Comparison of ENCODE assay signal across 9 cellular contexts in genomic region chr9:130837002-130837511, GRCh38. TPM values are rescaled to one million over a fixed set of nuclear protein-coding genes. Genes with fewer than 3 reads are reported as not detected.
DNase-seq lines count a peak whose midpoint lies in the region; ATAC-seq and TF ChIP-seq lines count a peak whose summit lies in the region.
"Had no signal": no experiment of that assay in that cellular context is flagged by ENCODE, and none has a peak within 500 bp of the region (broad histone marks: within the 10 kb centered on the region; RNA-seq: fewer than 3 reads in every experiment).

No MANE protein-coding gene starts in this region.

- peaks cover 4% of the 10 kb centered on the region for H3K36me3 Mint-ChIP-seq in activated CD8-positive, alpha-beta T cell treated with anti-CD3 and anti-CD28 coated beads for 36 hours (ENCODE audit: low read depth)

- peak overlapping the region; percentile 98 for H3K4me2 ChIP-seq in GM23248 (ENCODE audit: unreplicated experiment)

- H3K4me3 ChIP-seq in GM23248 (peak overlapping the region; percentile 86), skin epidermis (peak overlapping the region in 6 of 7 experiments; percentile 46 to 64 (median 54))

- POLR2A ChIA-PET in activated CD8-positive, alpha-beta T cell treated with anti-CD3 and anti-CD28 coated beads for 36 hours (lab: Charles Lee), result interaction anchor here (1.4 to 1.5 kb wide), 2 partner anchors 14 to 123 kb away, joined by 3 to 5 read pairs; no protein-coding TSS in a partner anchor

- H3K9me3 Mint-ChIP-seq in activated CD8-positive, alpha-beta T cell treated with anti-CD3 and anti-CD28 coated beads for 36 hours, result no peaks in the 10 kb centered on the region

- intact Hi-C loops in activated CD8-positive, alpha-beta T cell treated with anti-CD3 and anti-CD28 coated beads for 36 hours (cut with micrococcal nuclease), result loop anchor here (10.0 kb wide), 1 partner anchor 122 kb away; no protein-coding TSS in a partner anchor

- in situ Hi-C loops in GM23248 (cut with MboI), result no loop called here
- in situ Hi-C loops in ACHN (cut with HindIII; ENCODE audit: low pct_ligation_motif_present, low pct_unique_long_range_greater_than_20kb, low sequenced_read_pairs), result no loop called here

- H3K4me3 Mint-ChIP-seq in activated CD8-positive, alpha-beta T cell treated with anti-CD3 and anti-CD28 coated beads for 36 hours, result peak overlapping the region; percentile 37

- DNase-seq in GM23248 (peak; percentile 86), hippocampal formation (lab: John Stamatoyannopoulos, UW) (peak; percentile 49 to 81), DMS153 (lab: John Stamatoyannopoulos, UW) (no peak), ACHN (no peak)
- no peak for DNase-seq in activated CD8-positive, alpha-beta T cell treated with anti-CD3 and anti-CD28 coated beads for 36 hours
- no peak for DNase-seq in central memory CD4-positive, alpha-beta T cell

- H2AFZ ChIP-seq in GM23248, result no peak overlapping the region

- H3K9me3 ChIP-seq in GM23248 (ENCODE audit: low read depth), result no peaks in the 10 kb centered on the region

- ATAC-seq in activated CD8-positive, alpha-beta T cell treated with anti-CD3 and anti-CD28 coated beads for 36 hours, result no peak
- ATAC-seq in GM21825 (IDR thresholded peaks at IDR 0.05; ENCODE audit: unreplicated experiment), result no peak

- no peaks in the 10 kb centered on the region for H3K36me3 ChIP-seq in GM23248 (ENCODE audit: low read depth)

- no peaks in the 10 kb centered on the region for H3K27me3 Mint-ChIP-seq in activated CD8-positive, alpha-beta T cell treated with anti-CD3 and anti-CD28 coated beads for 36 hours

- 0 to 2% methylated on average over 5 of the region's 5 CpGs for WGBS in GM23248 (ENCODE audit: low coverage in 1 of 2, low lambda C conversion rate in 2 of 2, missing lambda C conversion rate in 2 of 2), 2 experiments

- peaks cover 45% of the 10 kb centered on the region for H3K4me1 ChIP-seq in GM23248 (ENCODE audit: insufficient read depth)

- H3K27ac Mint-ChIP-seq in activated CD8-positive, alpha-beta T cell treated with anti-CD3 and anti-CD28 coated beads for 36 hours, result no peak overlapping the region

- H4K20me1 ChIP-seq in GM23248 (ENCODE audit: insufficient read depth), result peaks cover 8% of the 10 kb centered on the region

- no peak for TF ChIP-seq CTCF in activated CD8-positive, alpha-beta T cell treated with anti-CD3 and anti-CD28 coated beads for 36 hours (IDR thresholded peaks at IDR 0.05)

- H3K27ac ChIP-seq in GM23248 (peak overlapping the region; percentile 96), skin epidermis (peak overlapping the region in 15 of 21 experiments; percentile 24 to 97 (median 93))

- peak overlapping the region; percentile 100 for H3K9ac ChIP-seq in GM23248

- no peaks in the 10 kb centered on the region for H3K27me3 ChIP-seq in GM23248 (replicated peaks; ENCODE audit: insufficient read depth)

- peaks cover 40% of the 10 kb centered on the region for H3K4me1 Mint-ChIP-seq in activated CD8-positive, alpha-beta T cell treated with anti-CD3 and anti-CD28 coated beads for 36 hours (ENCODE audit: low read depth)

- CTCF ChIA-PET in activated CD8-positive, alpha-beta T cell treated with anti-CD3 and anti-CD28 coated beads for 36 hours (lab: Charles Lee), result interaction anchor here (1.0 to 1.1 kb wide), 2 partner anchors 30 to 130 kb away, joined by 3 read pairs; no protein-coding TSS in a partner anchor

- H3K9me2 ChIP-seq in GM23248 (ENCODE audit: insufficient read depth), result no peaks in the 10 kb centered on the region

- peaks cover 92% of the 10 kb centered on the region for H3K79me2 ChIP-seq in GM23248 (ENCODE audit: insufficient read depth)

- H3F3A ChIP-seq in GM23248 (ENCODE audit: insufficient read depth), result peaks cover 35% of the 10 kb centered on the region

RNA-seq across cellular contexts. Expression of gene ABL1, which starts 2.0 kb away (rescaled TPM):
- 66.1 and 68.2 TPM in 2 replicates for total RNA-seq in GM23248 (2014; rRNA removed; shearing (Covaris generic))
- 22.0 and 22.9 TPM in 2 replicates for polyA plus RNA-seq in GM23248 (2016; fragmentation: Nextera tagmentation; extraction: Ambion mirVana)
- 10 to 100 TPM; 30.2 to 33.0 TPM for total RNA-seq in activated CD8-positive, alpha-beta T cell treated with anti-CD3 and anti-CD28 coated beads for 36 hours

RNA-seq across cellular contexts. Expression of gene QRFP, which starts 59.6 kb away (rescaled TPM):
- total RNA-seq in GM23248 (2014; rRNA removed; shearing (Covaris generic)), result not detected in 2 replicates
- polyA plus RNA-seq in GM23248 (2016; fragmentation: Nextera tagmentation; extraction: Ambion mirVana), result 0.18 and 0.53 TPM in 2 replicates
- total RNA-seq in activated CD8-positive, alpha-beta T cell treated with anti-CD3 and anti-CD28 coated beads for 36 hours, result not detected
- total RNA-seq: LHCN-M2 had no signal

Comparison
In these comparisons a context has a peak if more than half of its experiments do, and no peak if none do; other contexts are left out.
1. DNase-seq: peak in GM23248 (single experiment) and hippocampal formation (2 of 2); none in activated CD8-positive, alpha-beta T cell treated with anti-CD3 and anti-CD28 coated beads for 36 hours (single experiment), DMS153 (single experiment), ACHN (single experiment) and central memory CD4-positive, alpha-beta T cell (single experiment).